24 cellular contexts compared by ENCODE assay signal in the genomic region with DNA sequence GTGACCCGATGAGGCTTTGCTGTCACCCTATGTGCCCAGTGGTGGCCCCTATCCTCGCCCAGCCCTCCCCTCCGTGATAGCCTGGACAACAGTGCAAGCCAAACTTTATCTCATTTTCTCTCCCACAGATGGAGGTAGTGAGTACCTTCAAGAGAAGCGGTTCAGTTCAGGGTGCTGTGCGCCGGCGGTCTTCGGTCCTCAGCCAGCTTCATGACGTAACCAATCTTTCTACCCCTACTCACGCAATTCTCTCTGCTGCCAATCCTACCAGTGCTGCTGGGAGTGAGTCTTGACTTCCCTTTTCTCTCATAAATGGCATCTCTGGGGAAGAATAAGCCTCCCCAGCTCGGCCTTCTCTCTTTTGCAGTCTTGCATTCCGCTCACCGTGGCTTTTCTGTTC. TPM values are rescaled to one million over a fixed set of nuclear protein-coding genes. Genes with fewer than 3 reads are reported as not detected.
"Had no signal": no experiment of that assay in that cellular context is flagged by ENCODE, and none has a peak within 500 bp of the region (broad histone marks: within the 10 kb centered on the region; RNA-seq: fewer than 3 reads in every experiment).

No MANE protein-coding gene starts in this region.

- DNase-seq: activated CD4-positive, alpha-beta T cell treated with anti-CD3 and anti-CD28 coated beads for 1 hour; activated CD8-positive, alpha-beta memory T cell treated with anti-CD3 and anti-CD28 coated beads for 24 hours; activated CD8-positive, alpha-beta memory T cell treated with anti-CD3 and anti-CD28 coated beads, Interleukin-2, amount 50 U/mL, for 4 hours; activated naive CD4-positive, alpha-beta T cell; activated T-cell treated with anti-CD3 and anti-CD28 coated beads, Interleukin-2, amount 50 U/mL, for 24 hours; adrenal gland; brain microvascular endothelial cell; caudate nucleus; effector CD4-positive, alpha-beta T cell; heart right ventricle; lower lobe of right lung; mesendoderm; mucosa of descending colon; nephron progenitor cell; spleen; stimulated activated CD4-positive, alpha-beta T cell treated with anti-CD3 and anti-CD28 coated beads, Interleukin-4, amount 100 ng/mL, for 1 hour; stimulated activated naive CD4-positive, alpha-beta T cell treated with Interleukin-2 at 50 U/mL for 16 hours had no signal

- H3K27me3 ChIP-seq: ascending aorta, brain microvascular endothelial cell, vagina had no signal

- H3K9me3 ChIP-seq: adrenal gland, ascending aorta, heart right ventricle, lower lobe of right lung, mucosa of descending colon, spleen, thoracic aorta, vagina had no signal

- H3K4me1 ChIP-seq: adrenal gland, ascending aorta, heart right ventricle, lower lobe of right lung, spleen, vagina had no signal

- H3K36me3 ChIP-seq: adrenal gland, ascending aorta, brain microvascular endothelial cell, heart right ventricle, lower lobe of right lung, spleen, thoracic aorta, vagina had no signal

- ATAC-seq: heart right ventricle, left lobe of liver, lower lobe of right lung, mucosa of descending colon had no signal

- H3K27ac ChIP-seq: adrenal gland, ascending aorta, brain microvascular endothelial cell, heart right ventricle, lower lobe of right lung, spleen, thoracic aorta, vagina had no signal

- H3K4me3 ChIP-seq: adrenal gland, ascending aorta, heart right ventricle, lower lobe of right lung, mucosa of descending colon, spleen, thoracic aorta, vagina had no signal

RNA-seq across cellular contexts. Expression of a gene that starts 52.0 kb away (rescaled TPM):
- total RNA-seq: activated T-helper 2 cell treated with anti-CD3 and anti-CD28 coated beads, Interferon-gamma antibody, Interleukin-2, Interleukin-4, amounts not matched to agents 10 μg/mL and 5 μg/mL and 100 μg/mL, durations not matched to agents 14 hours and 24 hours and 36 hours; epithelial cell of proximal tubule; fibroblast of villous mesenchyme; heart right ventricle; left lobe of liver; lower lobe of right lung had no signal
